ENCODE assay signal across 1 cellular context in the genomic region with DNA sequence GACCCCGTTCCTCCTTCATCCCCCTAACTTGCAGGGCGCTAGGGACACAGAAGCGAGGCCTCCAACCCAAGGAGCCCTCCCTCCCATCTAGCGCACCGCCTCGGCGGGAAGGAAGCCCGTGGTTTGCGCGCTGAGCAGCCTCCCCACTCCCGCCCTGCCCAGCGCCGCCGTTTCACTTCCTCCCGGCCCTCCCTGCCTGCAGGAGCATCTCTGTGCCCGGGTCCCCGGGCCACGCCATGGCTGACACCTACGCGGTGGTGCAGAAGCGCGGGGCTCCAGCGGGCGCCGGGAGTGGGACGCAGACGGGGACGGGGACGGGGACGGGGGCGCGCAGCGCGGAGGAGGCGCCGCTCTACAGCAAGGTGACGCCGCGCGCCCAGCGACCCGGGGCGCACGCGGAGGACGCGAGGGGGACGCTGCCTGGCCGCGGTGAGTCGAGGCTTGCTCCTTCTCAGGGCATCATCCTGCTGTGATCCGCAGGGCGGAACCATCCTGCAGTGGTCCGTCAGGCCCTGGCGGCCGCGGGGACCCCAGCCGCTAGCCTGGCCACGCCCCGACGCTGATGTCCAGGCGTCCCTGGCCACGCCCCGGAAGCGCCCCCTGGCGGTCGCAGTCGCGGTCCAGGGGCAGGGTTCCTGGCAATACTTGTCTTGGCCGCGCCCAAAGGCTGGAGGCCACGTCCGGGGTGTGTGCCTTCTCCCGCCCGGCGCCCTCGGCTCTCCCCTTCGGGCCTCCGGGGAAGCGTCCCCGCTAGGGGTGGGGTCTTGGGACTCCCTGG.
TF ChIP-seq lines count a peak whose summit lies in the region.

No MANE protein-coding gene starts in this region.

TF ChIP-seq in K562, 482 proteins besides CTCF, POLR2A, EP300 and RAD21 (continued from another document and continues in another):
- TF ChIP-seq, protein P1, sequence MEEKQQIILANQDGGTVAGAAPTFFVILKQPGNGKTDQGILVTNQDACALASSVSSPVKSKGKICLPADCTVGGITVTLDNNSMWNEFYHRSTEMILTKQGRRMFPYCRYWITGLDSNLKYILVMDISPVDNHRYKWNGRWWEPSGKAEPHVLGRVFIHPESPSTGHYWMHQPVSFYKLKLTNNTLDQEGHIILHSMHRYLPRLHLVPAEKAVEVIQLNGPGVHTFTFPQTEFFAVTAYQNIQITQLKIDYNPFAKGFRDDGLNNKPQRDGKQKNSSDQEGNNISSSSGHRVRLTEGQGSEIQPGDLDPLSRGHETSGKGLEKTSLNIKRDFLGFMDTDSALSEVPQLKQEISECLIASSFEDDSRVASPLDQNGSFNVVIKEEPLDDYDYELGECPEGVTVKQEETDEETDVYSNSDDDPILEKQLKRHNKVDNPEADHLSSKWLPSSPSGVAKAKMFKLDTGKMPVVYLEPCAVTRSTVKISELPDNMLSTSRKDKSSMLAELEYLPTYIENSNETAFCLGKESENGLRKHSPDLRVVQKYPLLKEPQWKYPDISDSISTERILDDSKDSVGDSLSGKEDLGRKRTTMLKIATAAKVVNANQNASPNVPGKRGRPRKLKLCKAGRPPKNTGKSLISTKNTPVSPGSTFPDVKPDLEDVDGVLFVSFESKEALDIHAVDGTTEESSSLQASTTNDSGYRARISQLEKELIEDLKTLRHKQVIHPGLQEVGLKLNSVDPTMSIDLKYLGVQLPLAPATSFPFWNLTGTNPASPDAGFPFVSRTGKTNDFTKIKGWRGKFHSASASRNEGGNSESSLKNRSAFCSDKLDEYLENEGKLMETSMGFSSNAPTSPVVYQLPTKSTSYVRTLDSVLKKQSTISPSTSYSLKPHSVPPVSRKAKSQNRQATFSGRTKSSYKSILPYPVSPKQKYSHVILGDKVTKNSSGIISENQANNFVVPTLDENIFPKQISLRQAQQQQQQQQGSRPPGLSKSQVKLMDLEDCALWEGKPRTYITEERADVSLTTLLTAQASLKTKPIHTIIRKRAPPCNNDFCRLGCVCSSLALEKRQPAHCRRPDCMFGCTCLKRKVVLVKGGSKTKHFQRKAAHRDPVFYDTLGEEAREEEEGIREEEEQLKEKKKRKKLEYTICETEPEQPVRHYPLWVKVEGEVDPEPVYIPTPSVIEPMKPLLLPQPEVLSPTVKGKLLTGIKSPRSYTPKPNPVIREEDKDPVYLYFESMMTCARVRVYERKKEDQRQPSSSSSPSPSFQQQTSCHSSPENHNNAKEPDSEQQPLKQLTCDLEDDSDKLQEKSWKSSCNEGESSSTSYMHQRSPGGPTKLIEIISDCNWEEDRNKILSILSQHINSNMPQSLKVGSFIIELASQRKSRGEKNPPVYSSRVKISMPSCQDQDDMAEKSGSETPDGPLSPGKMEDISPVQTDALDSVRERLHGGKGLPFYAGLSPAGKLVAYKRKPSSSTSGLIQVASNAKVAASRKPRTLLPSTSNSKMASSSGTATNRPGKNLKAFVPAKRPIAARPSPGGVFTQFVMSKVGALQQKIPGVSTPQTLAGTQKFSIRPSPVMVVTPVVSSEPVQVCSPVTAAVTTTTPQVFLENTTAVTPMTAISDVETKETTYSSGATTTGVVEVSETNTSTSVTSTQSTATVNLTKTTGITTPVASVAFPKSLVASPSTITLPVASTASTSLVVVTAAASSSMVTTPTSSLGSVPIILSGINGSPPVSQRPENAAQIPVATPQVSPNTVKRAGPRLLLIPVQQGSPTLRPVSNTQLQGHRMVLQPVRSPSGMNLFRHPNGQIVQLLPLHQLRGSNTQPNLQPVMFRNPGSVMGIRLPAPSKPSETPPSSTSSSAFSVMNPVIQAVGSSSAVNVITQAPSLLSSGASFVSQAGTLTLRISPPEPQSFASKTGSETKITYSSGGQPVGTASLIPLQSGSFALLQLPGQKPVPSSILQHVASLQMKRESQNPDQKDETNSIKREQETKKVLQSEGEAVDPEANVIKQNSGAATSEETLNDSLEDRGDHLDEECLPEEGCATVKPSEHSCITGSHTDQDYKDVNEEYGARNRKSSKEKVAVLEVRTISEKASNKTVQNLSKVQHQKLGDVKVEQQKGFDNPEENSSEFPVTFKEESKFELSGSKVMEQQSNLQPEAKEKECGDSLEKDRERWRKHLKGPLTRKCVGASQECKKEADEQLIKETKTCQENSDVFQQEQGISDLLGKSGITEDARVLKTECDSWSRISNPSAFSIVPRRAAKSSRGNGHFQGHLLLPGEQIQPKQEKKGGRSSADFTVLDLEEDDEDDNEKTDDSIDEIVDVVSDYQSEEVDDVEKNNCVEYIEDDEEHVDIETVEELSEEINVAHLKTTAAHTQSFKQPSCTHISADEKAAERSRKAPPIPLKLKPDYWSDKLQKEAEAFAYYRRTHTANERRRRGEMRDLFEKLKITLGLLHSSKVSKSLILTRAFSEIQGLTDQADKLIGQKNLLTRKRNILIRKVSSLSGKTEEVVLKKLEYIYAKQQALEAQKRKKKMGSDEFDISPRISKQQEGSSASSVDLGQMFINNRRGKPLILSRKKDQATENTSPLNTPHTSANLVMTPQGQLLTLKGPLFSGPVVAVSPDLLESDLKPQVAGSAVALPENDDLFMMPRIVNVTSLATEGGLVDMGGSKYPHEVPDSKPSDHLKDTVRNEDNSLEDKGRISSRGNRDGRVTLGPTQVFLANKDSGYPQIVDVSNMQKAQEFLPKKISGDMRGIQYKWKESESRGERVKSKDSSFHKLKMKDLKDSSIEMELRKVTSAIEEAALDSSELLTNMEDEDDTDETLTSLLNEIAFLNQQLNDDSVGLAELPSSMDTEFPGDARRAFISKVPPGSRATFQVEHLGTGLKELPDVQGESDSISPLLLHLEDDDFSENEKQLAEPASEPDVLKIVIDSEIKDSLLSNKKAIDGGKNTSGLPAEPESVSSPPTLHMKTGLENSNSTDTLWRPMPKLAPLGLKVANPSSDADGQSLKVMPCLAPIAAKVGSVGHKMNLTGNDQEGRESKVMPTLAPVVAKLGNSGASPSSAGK (IDR thresholded peaks at IDR 0.05), result peak; percentile 81
- TF ChIP-seq PHTF2 (CRISPR knock-in tag; IDR thresholded peaks at IDR 0.05) (no peak), BCL6 (CRISPR knock-in tag; IDR thresholded peaks at IDR 0.05) (no peak), ARID1B (IDR thresholded peaks at IDR 0.05) (no peak; the same call in 1 of the 2 replicates), ZNF124 (CRISPR knock-in tag; IDR thresholded peaks at IDR 0.05) (no peak), NFATC3 (IDR thresholded peaks at IDR 0.05) (no peak), ESRRA (IDR thresholded peaks at IDR 0.05; ENCODE audit: borderline replicate concordance, low read depth) (peak; percentile 52; the same call in 1 of the 2 replicates), TAF7 (tag; IDR thresholded peaks at IDR 0.05) (no peak), SOX6 (IDR thresholded peaks at IDR 0.05) (peak; percentile 62), SRSF3 (IDR thresholded peaks at IDR 0.05; ENCODE audit: insufficient read depth, low read length) (no peak), NFE2 (IDR thresholded peaks at IDR 0.05; ENCODE audit: low read depth) (0 out of 2 replicates have a peak, but pooled peaks have one; percentile 2), OTX1 (CRISPR knock-in tag; IDR thresholded peaks at IDR 0.05) (0 out of 2 replicates have a peak, but pooled peaks have one; percentile 23), ZNF134 (CRISPR knock-in tag; conservative IDR thresholded peaks at IDR 0.05) (no peak), BDP1 (IDR thresholded peaks at IDR 0.05; ENCODE audit: insufficient read depth, insufficient read length) (no peak), ELF4 (CRISPR knock-in tag; IDR thresholded peaks at IDR 0.05) (no peak), PPARD (CRISPR knock-in tag; IDR thresholded peaks at IDR 0.05) (no peak), ZNF41 (CRISPR knock-in tag; conservative IDR thresholded peaks at IDR 0.05) (no peak), KDM1A (IDR thresholded peaks at IDR 0.05) (no peak), SMC3 (conservative IDR thresholded peaks at IDR 0.05; ENCODE audit: insufficient read depth, low read depth, low read length) (peak; percentile 49)
- TF ChIP-seq, protein P2, sequence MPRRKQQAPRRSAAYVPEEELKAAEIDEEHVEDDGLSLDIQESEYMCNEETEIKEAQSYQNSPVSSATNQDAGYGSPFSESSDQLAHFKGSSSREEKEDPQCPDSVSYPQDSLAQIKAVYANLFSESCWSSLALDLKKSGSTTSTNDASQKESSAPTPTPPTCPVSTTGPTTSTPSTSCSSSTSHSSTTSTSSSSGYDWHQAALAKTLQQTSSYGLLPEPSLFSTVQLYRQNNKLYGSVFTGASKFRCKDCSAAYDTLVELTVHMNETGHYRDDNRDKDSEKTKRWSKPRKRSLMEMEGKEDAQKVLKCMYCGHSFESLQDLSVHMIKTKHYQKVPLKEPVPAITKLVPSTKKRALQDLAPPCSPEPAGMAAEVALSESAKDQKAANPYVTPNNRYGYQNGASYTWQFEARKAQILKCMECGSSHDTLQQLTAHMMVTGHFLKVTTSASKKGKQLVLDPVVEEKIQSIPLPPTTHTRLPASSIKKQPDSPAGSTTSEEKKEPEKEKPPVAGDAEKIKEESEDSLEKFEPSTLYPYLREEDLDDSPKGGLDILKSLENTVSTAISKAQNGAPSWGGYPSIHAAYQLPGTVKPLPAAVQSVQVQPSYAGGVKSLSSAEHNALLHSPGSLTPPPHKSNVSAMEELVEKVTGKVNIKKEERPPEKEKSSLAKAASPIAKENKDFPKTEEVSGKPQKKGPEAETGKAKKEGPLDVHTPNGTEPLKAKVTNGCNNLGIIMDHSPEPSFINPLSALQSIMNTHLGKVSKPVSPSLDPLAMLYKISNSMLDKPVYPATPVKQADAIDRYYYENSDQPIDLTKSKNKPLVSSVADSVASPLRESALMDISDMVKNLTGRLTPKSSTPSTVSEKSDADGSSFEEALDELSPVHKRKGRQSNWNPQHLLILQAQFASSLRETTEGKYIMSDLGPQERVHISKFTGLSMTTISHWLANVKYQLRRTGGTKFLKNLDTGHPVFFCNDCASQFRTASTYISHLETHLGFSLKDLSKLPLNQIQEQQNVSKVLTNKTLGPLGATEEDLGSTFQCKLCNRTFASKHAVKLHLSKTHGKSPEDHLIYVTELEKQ (CRISPR knock-in tag; IDR thresholded peaks at IDR 0.05), result no peak
- TF ChIP-seq, protein P3, sequence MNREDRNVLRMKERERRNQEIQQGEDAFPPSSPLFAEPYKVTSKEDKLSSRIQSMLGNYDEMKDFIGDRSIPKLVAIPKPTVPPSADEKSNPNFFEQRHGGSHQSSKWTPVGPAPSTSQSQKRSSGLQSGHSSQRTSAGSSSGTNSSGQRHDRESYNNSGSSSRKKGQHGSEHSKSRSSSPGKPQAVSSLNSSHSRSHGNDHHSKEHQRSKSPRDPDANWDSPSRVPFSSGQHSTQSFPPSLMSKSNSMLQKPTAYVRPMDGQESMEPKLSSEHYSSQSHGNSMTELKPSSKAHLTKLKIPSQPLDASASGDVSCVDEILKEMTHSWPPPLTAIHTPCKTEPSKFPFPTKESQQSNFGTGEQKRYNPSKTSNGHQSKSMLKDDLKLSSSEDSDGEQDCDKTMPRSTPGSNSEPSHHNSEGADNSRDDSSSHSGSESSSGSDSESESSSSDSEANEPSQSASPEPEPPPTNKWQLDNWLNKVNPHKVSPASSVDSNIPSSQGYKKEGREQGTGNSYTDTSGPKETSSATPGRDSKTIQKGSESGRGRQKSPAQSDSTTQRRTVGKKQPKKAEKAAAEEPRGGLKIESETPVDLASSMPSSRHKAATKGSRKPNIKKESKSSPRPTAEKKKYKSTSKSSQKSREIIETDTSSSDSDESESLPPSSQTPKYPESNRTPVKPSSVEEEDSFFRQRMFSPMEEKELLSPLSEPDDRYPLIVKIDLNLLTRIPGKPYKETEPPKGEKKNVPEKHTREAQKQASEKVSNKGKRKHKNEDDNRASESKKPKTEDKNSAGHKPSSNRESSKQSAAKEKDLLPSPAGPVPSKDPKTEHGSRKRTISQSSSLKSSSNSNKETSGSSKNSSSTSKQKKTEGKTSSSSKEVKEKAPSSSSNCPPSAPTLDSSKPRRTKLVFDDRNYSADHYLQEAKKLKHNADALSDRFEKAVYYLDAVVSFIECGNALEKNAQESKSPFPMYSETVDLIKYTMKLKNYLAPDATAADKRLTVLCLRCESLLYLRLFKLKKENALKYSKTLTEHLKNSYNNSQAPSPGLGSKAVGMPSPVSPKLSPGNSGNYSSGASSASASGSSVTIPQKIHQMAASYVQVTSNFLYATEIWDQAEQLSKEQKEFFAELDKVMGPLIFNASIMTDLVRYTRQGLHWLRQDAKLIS (CRISPR knock-in tag; IDR thresholded peaks at IDR 0.05), result no peak
- TF ChIP-seq, protein P4, sequence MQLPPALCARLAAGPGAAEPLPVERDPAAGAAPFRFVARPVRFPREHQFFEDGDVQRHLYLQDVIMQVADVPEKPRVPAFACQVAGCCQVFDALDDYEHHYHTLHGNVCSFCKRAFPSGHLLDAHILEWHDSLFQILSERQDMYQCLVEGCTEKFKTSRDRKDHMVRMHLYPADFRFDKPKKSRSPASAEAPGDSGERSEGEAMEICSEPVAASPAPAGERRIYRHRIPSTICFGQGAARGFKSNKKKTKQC (CRISPR knock-in tag; IDR thresholded peaks at IDR 0.05), result peak; percentile 75
- TF ChIP-seq, protein P5, sequence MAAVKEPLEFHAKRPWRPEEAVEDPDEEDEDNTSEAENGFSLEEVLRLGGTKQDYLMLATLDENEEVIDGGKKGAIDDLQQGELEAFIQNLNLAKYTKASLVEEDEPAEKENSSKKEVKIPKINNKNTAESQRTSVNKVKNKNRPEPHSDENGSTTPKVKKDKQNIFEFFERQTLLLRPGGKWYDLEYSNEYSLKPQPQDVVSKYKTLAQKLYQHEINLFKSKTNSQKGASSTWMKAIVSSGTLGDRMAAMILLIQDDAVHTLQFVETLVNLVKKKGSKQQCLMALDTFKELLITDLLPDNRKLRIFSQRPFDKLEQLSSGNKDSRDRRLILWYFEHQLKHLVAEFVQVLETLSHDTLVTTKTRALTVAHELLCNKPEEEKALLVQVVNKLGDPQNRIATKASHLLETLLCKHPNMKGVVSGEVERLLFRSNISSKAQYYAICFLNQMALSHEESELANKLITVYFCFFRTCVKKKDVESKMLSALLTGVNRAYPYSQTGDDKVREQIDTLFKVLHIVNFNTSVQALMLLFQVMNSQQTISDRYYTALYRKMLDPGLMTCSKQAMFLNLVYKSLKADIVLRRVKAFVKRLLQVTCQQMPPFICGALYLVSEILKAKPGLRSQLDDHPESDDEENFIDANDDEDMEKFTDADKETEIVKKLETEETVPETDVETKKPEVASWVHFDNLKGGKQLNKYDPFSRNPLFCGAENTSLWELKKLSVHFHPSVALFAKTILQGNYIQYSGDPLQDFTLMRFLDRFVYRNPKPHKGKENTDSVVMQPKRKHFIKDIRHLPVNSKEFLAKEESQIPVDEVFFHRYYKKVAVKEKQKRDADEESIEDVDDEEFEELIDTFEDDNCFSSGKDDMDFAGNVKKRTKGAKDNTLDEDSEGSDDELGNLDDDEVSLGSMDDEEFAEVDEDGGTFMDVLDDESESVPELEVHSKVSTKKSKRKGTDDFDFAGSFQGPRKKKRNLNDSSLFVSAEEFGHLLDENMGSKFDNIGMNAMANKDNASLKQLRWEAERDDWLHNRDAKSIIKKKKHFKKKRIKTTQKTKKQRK (IDR thresholded peaks at IDR 0.05; ENCODE audit: borderline replicate concordance, low read depth, low read length), result no peak
- TF ChIP-seq, protein P6, sequence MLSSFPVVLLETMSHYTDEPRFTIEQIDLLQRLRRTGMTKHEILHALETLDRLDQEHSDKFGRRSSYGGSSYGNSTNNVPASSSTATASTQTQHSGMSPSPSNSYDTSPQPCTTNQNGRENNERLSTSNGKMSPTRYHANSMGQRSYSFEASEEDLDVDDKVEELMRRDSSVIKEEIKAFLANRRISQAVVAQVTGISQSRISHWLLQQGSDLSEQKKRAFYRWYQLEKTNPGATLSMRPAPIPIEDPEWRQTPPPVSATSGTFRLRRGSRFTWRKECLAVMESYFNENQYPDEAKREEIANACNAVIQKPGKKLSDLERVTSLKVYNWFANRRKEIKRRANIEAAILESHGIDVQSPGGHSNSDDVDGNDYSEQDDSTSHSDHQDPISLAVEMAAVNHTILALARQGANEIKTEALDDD (IDR thresholded peaks at IDR 0.05), result no peak
